Comparison of ENCODE assay signal across 2 cellular contexts in the genomic region with DNA sequence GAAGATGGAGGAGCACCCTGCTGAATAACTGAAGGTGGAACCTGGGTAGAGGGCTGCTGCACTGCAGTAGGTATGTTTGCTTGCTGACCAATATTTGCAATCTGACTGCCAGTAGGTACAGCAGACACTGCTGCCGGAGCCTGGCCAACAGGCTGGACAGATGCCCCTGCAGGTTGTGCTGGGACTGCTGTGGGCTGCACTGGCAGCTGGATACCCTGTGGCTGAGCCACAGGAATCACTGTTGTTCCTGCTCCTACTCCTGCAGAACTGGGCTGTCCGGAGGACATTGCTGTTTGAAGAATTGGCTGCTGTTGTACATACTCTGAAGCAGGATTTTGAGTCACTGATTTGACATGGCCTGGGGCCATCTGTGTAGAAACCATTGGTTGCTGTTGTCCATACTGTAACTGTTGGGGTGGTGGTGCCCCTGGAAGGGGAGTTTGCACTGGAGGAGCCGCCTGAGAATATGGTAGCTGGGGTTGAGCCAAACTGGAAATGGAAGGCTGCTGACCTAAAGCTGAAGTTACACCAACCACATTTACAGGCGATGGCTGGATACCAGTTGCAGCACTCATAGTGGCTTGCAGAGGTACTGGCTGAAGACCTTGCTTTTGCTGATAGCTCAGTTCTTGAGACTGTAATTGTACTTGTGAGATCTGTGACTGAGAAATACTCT.
TF ChIP-seq lines count a peak whose summit lies in the region.

No MANE protein-coding gene starts in this region.

TF ChIP-seq in GM23338, 12 proteins besides CTCF, POLR2A, EP300 and RAD21:
- TF ChIP-seq, protein P1, sequence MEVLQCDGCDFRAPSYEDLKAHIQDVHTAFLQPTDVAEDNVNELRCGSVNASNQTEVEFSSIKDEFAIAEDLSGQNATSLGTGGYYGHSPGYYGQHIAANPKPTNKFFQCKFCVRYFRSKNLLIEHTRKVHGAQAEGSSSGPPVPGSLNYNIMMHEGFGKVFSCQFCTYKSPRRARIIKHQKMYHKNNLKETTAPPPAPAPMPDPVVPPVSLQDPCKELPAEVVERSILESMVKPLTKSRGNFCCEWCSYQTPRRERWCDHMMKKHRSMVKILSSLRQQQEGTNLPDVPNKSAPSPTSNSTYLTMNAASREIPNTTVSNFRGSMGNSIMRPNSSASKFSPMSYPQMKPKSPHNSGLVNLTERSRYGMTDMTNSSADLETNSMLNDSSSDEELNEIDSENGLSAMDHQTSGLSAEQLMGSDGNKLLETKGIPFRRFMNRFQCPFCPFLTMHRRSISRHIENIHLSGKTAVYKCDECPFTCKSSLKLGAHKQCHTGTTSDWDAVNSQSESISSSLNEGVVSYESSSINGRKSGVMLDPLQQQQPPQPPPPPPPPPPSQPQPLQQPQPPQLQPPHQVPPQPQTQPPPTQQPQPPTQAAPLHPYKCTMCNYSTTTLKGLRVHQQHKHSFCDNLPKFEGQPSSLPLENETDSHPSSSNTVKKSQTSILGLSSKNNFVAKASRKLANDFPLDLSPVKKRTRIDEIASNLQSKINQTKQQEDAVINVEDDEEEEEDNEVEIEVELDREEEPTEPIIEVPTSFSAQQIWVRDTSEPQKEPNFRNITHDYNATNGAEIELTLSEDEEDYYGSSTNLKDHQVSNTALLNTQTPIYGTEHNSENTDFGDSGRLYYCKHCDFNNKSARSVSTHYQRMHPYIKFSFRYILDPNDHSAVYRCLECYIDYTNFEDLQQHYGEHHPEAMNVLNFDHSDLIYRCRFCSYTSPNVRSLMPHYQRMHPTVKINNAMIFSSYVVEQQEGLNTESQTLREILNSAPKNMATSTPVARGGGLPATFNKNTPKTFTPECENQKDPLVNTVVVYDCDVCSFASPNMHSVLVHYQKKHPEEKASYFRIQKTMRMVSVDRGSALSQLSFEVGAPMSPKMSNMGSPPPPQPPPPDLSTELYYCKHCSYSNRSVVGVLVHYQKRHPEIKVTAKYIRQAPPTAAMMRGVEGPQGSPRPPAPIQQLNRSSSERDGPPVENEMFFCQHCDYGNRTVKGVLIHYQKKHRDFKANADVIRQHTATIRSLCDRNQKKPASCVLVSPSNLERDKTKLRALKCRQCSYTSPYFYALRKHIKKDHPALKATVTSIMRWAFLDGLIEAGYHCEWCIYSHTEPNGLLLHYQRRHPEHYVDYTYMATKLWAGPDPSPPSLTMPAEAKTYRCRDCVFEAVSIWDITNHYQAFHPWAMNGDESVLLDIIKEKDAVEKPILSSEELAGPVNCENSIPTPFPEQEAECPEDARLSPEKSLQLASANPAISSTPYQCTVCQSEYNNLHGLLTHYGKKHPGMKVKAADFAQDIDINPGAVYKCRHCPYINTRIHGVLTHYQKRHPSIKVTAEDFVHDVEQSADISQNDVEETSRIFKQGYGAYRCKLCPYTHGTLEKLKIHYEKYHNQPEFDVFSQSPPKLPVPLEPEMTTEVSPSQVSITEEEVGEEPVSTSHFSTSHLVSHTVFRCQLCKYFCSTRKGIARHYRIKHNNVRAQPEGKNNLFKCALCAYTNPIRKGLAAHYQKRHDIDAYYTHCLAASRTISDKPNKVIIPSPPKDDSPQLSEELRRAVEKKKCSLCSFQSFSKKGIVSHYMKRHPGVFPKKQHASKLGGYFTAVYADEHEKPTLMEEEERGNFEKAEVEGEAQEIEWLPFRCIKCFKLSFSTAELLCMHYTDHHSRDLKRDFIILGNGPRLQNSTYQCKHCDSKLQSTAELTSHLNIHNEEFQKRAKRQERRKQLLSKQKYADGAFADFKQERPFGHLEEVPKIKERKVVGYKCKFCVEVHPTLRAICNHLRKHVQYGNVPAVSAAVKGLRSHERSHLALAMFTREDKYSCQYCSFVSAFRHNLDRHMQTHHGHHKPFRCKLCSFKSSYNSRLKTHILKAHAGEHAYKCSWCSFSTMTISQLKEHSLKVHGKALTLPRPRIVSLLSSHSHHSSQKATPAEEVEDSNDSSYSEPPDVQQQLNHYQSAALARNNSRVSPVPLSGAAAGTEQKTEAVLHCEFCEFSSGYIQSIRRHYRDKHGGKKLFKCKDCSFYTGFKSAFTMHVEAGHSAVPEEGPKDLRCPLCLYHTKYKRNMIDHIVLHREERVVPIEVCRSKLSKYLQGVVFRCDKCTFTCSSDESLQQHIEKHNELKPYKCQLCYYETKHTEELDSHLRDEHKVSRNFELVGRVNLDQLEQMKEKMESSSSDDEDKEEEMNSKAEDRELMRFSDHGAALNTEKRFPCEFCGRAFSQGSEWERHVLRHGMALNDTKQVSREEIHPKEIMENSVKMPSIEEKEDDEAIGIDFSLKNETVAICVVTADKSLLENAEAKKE (CRISPR knock-in tag; IDR thresholded peaks at IDR 0.05), result no peak
- TF ChIP-seq, protein P2, sequence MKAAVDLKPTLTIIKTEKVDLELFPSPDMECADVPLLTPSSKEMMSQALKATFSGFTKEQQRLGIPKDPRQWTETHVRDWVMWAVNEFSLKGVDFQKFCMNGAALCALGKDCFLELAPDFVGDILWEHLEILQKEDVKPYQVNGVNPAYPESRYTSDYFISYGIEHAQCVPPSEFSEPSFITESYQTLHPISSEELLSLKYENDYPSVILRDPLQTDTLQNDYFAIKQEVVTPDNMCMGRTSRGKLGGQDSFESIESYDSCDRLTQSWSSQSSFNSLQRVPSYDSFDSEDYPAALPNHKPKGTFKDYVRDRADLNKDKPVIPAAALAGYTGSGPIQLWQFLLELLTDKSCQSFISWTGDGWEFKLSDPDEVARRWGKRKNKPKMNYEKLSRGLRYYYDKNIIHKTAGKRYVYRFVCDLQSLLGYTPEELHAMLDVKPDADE (IDR thresholded peaks at IDR 0.05), result no peak
- TF ChIP-seq JUNB (IDR thresholded peaks at IDR 0.05; ENCODE audit: unreplicated experiment) (no peak), EZH2phosphoT487 (IDR thresholded peaks at IDR 0.05; ENCODE audit: unreplicated experiment) (no peak), STAT1 (IDR thresholded peaks at IDR 0.05; ENCODE audit: unreplicated experiment) (no peak)
- TF ChIP-seq, protein P3, sequence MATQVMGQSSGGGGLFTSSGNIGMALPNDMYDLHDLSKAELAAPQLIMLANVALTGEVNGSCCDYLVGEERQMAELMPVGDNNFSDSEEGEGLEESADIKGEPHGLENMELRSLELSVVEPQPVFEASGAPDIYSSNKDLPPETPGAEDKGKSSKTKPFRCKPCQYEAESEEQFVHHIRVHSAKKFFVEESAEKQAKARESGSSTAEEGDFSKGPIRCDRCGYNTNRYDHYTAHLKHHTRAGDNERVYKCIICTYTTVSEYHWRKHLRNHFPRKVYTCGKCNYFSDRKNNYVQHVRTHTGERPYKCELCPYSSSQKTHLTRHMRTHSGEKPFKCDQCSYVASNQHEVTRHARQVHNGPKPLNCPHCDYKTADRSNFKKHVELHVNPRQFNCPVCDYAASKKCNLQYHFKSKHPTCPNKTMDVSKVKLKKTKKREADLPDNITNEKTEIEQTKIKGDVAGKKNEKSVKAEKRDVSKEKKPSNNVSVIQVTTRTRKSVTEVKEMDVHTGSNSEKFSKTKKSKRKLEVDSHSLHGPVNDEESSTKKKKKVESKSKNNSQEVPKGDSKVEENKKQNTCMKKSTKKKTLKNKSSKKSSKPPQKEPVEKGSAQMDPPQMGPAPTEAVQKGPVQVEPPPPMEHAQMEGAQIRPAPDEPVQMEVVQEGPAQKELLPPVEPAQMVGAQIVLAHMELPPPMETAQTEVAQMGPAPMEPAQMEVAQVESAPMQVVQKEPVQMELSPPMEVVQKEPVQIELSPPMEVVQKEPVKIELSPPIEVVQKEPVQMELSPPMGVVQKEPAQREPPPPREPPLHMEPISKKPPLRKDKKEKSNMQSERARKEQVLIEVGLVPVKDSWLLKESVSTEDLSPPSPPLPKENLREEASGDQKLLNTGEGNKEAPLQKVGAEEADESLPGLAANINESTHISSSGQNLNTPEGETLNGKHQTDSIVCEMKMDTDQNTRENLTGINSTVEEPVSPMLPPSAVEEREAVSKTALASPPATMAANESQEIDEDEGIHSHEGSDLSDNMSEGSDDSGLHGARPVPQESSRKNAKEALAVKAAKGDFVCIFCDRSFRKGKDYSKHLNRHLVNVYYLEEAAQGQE (IDR thresholded peaks at IDR 0.05; ENCODE audit: unreplicated experiment), result no peak

TF ChIP-seq in WTC11, 78 proteins besides CTCF, POLR2A, EP300 and RAD21 (continued from another document):
- TF ChIP-seq, protein P4, sequence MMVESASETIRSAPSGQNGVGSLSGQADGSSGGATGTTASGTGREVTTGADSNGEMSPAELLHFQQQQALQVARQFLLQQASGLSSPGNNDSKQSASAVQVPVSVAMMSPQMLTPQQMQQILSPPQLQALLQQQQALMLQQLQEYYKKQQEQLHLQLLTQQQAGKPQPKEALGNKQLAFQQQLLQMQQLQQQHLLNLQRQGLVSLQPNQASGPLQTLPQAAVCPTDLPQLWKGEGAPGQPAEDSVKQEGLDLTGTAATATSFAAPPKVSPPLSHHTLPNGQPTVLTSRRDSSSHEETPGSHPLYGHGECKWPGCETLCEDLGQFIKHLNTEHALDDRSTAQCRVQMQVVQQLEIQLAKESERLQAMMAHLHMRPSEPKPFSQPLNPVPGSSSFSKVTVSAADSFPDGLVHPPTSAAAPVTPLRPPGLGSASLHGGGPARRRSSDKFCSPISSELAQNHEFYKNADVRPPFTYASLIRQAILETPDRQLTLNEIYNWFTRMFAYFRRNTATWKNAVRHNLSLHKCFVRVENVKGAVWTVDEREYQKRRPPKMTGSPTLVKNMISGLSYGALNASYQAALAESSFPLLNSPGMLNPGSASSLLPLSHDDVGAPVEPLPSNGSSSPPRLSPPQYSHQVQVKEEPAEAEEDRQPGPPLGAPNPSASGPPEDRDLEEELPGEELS (CRISPR knock-in tag; IDR thresholded peaks at IDR 0.05), result no peak
- TF ChIP-seq NFE2L1 (CRISPR knock-in tag; IDR thresholded peaks at IDR 0.05) (no peak), JAZF1 (CRISPR knock-in tag; IDR thresholded peaks at IDR 0.05) (no peak), ZNF219 (CRISPR knock-in tag; IDR thresholded peaks at IDR 0.05; ENCODE audit: borderline replicate concordance) (no peak), CREM (CRISPR knock-in tag; IDR thresholded peaks at IDR 0.05) (no peak), CREB1 (CRISPR knock-in tag; IDR thresholded peaks at IDR 0.05) (no peak), TP53 (CRISPR knock-in tag; IDR thresholded peaks at IDR 0.05) (no peak)
- TF ChIP-seq, protein P5, sequence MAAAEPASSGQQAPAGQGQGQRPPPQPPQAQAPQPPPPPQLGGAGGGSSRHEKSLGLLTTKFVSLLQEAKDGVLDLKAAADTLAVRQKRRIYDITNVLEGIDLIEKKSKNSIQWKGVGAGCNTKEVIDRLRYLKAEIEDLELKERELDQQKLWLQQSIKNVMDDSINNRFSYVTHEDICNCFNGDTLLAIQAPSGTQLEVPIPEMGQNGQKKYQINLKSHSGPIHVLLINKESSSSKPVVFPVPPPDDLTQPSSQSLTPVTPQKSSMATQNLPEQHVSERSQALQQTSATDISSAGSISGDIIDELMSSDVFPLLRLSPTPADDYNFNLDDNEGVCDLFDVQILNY (CRISPR knock-in tag; IDR thresholded peaks at IDR 0.05), result no peak
- TF ChIP-seq, protein P6, sequence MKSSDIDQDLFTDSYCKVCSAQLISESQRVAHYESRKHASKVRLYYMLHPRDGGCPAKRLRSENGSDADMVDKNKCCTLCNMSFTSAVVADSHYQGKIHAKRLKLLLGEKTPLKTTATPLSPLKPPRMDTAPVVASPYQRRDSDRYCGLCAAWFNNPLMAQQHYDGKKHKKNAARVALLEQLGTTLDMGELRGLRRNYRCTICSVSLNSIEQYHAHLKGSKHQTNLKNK (CRISPR knock-in tag; IDR thresholded peaks at IDR 0.05), result no peak
- TF ChIP-seq, protein P7, sequence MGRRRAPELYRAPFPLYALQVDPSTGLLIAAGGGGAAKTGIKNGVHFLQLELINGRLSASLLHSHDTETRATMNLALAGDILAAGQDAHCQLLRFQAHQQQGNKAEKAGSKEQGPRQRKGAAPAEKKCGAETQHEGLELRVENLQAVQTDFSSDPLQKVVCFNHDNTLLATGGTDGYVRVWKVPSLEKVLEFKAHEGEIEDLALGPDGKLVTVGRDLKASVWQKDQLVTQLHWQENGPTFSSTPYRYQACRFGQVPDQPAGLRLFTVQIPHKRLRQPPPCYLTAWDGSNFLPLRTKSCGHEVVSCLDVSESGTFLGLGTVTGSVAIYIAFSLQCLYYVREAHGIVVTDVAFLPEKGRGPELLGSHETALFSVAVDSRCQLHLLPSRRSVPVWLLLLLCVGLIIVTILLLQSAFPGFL (CRISPR knock-in tag; IDR thresholded peaks at IDR 0.05; ENCODE audit: borderline replicate concordance), result no peak
TF ChIP-seq in WTC11: peak in this region for 0.
